Comparison of ENCODE assay signal across 8 cellular contexts in genomic region chr3:36843065-36844051, GRCh38.
DNase-seq lines count a peak whose midpoint lies in the region; ATAC-seq and TF ChIP-seq lines count a peak whose summit lies in the region.

No MANE protein-coding gene starts in this region.

- peaks cover 26% of the 10 kb centered on the region for H3K9me3 ChIP-seq in endodermal cell (ENCODE audit: control insufficient read depth, low read length)
- H3K9me3 ChIP-seq in trophoblast cell (ENCODE audit: insufficient read depth, low read depth, low read length), result peaks cover 6% of the 10 kb centered on the region

- H3K23ac ChIP-seq in trophoblast cell (ENCODE audit: low read length), result no peak overlapping the region

- WGBS in endodermal cell (ENCODE audit: insufficient coverage in 1 of 2, insufficient read length in 1 of 2), 2 experiments, result 33 to 56% methylated on average over 4 of the region's 4 CpGs
- no CpG with 5 or more reads among the region's 4 CpGs for WGBS in trophoblast cell (ENCODE audit: extremely low coverage, insufficient coverage, insufficient read length)

- H2BK120ac ChIP-seq in trophoblast cell (ENCODE audit: insufficient read depth, low read length, poor library complexity), result no peak overlapping the region

- H3K4me2 ChIP-seq in trophoblast cell (ENCODE audit: low read length), result no peak overlapping the region

- no peak overlapping the region for H3K18ac ChIP-seq in trophoblast cell (ENCODE audit: low read length)

- H2BK12ac ChIP-seq in trophoblast cell (ENCODE audit: low read length), result no peak overlapping the region

- H3K9ac ChIP-seq in endodermal cell (ENCODE audit: extremely low read depth, low read length, poor library complexity, severe bottlenecking) (no peak overlapping the region), trophoblast cell (ENCODE audit: low read length) (no peak overlapping the region)

- H3K4me1 ChIP-seq in endodermal cell (ENCODE audit: control insufficient read depth, insufficient read depth, low read length), result no peaks in the 10 kb centered on the region
- no peaks in the 10 kb centered on the region for H3K4me1 ChIP-seq in trophoblast cell (ENCODE audit: control insufficient read depth in 1 of 2, insufficient read depth in 2 of 2, low read length in 2 of 2)

- peaks cover 9% of the 10 kb centered on the region for H3K4me1 Mint-ChIP-seq in endodermal cell

- H3K27me3 ChIP-seq in endodermal cell (ENCODE audit: control insufficient read depth, insufficient read depth, low read length, poor library complexity, severe bottlenecking), result no peaks in the 10 kb centered on the region
- H3K27me3 ChIP-seq in trophoblast cell (ENCODE audit: insufficient read depth, low read length), result no peaks in the 10 kb centered on the region

- no peak overlapping the region for H3K14ac ChIP-seq in trophoblast cell (ENCODE audit: low read length)

- H2BK5ac ChIP-seq in trophoblast cell (ENCODE audit: low read depth, low read length, poor library complexity), result no peak overlapping the region

- H2AK5ac ChIP-seq in trophoblast cell (ENCODE audit: low read length), result no peak overlapping the region

- H3K36me3 Mint-ChIP-seq in endodermal cell (ENCODE audit: low read depth), result peaks cover 20% of the 10 kb centered on the region

- H2AFZ ChIP-seq in trophoblast cell (ENCODE audit: insufficient read depth, low read length, poor library complexity), result no peak overlapping the region

- no peak overlapping the region for H4K8ac ChIP-seq in trophoblast cell (ENCODE audit: low read depth, low read length)

- TF ChIP-seq CTCF in GM12872 (IDR thresholded peaks at IDR 0.05; ENCODE audit: insufficient read depth, low read depth, low read length) (peak; percentile 88), endodermal cell (conservative IDR thresholded peaks at IDR 0.05) (peak; percentile 90)

- no peak overlapping the region for H3K4me3 Mint-ChIP-seq in endodermal cell

- no peak overlapping the region for H4K12ac ChIP-seq in trophoblast cell (ENCODE audit: low read depth, low read length)

- H3K4me3 ChIP-seq in endodermal cell (ENCODE audit: low read length), result no peak overlapping the region
- H3K4me3 ChIP-seq in trophoblast cell (ENCODE audit: low read depth, low read length), result no peak overlapping the region

- no peak overlapping the region for H3K4ac ChIP-seq in trophoblast cell (ENCODE audit: low read depth, low read length)

- no peaks in the 10 kb centered on the region for H3K79me1 ChIP-seq in trophoblast cell (ENCODE audit: low read length)

- in situ Hi-C loops in KBM-7 (cut with MboI; ENCODE audit: low pct_unique_long_range_greater_than_20kb, low sequenced_read_pairs), result no loop called here

- H3K36me3 ChIP-seq in endodermal cell (ENCODE audit: control insufficient read depth, insufficient read depth, low read length), result no peaks in the 10 kb centered on the region
- no peaks in the 10 kb centered on the region for H3K36me3 ChIP-seq in trophoblast cell (ENCODE audit: control insufficient read depth in 1 of 2, insufficient read depth in 2 of 2, low read length in 2 of 2)

- H3K27me3 Mint-ChIP-seq in endodermal cell (ENCODE audit: insufficient read depth), result no peaks in the 10 kb centered on the region

- H3K9me3 Mint-ChIP-seq in endodermal cell, result peaks cover 21% of the 10 kb centered on the region

- no peaks in the 10 kb centered on the region for H3K79me2 ChIP-seq in trophoblast cell (ENCODE audit: control insufficient read depth, insufficient read depth, low read length, poor library complexity)

- DNase-seq in KBM-7 (peak; percentile 10), endodermal cell (peak; percentile 92), trophoblast cell (peak; percentile 41 to 61), NCI-H128 (lab: John Stamatoyannopoulos, UW; ENCODE audit: unreplicated experiment) (no peak), NCI-H774 (lab: John Stamatoyannopoulos, UW) (no peak)
- peak; percentile 78 for DNase-seq in activated CD4-positive, alpha-beta T cell treated with anti-CD3 and anti-CD28 coated beads for 48 hours

- H3K27ac ChIP-seq in endodermal cell (ENCODE audit: low read depth, low read length) (no peak overlapping the region), trophoblast cell (ENCODE audit: low read depth, low read length) (no peak overlapping the region)

- peak overlapping the region; percentile 89 for H3K27ac Mint-ChIP-seq in endodermal cell

- H4K91ac ChIP-seq in trophoblast cell (ENCODE audit: low read depth, low read length), result no peak overlapping the region

- ATAC-seq in GM21576 (IDR thresholded peaks at IDR 0.05; ENCODE audit: unreplicated experiment), result peak; percentile 73

Comparison
In these comparisons a context has a peak if more than half of its experiments do, and no peak if none do; other contexts are left out.
1. DNase-seq: peak in KBM-7 (single experiment), activated CD4-positive, alpha-beta T cell treated with anti-CD3 and anti-CD28 coated beads for 48 hours (single experiment), endodermal cell (single experiment) and trophoblast cell (2 of 2); none in NCI-H128 (single experiment) and NCI-H774 (single experiment).